16 cellular contexts compared by ENCODE assay signal in genomic region chr3:89303721-89304120, GRCh38.
"Had no signal": no experiment of that assay in that cellular context is flagged by ENCODE, and none has a peak within 500 bp of the region (broad histone marks: within the 10 kb centered on the region; RNA-seq: fewer than 3 reads in every experiment).

No MANE protein-coding gene starts in this region.

- H3K4me1 Mint-ChIP-seq: activated naive CD8-positive, alpha-beta T cell treated with anti-CD3 and anti-CD28 coated beads for 36 hours; naive B cell; stimulated activated effector memory CD8-positive, alpha-beta T cell treated with anti-CD3 and anti-CD28 coated beads, Interleukin-12 subunit alpha, Interleukin-12 subunit beta, amount 100 ng/mL, for 72 hours had no signal

- H3K4me3 ChIP-seq: smooth muscle cell, transverse colon had no signal

- H3K27me3 Mint-ChIP-seq: activated CD4-positive, alpha-beta memory T cell treated with anti-CD3 and anti-CD28 coated beads for 36 hours; activated naive CD8-positive, alpha-beta T cell treated with anti-CD3 and anti-CD28 coated beads for 36 hours; naive B cell had no signal

- H3K36me3 Mint-ChIP-seq: activated CD4-positive, alpha-beta memory T cell treated with anti-CD3 and anti-CD28 coated beads for 36 hours; activated naive CD8-positive, alpha-beta T cell treated with anti-CD3 and anti-CD28 coated beads for 36 hours; naive B cell; stimulated activated effector memory CD8-positive, alpha-beta T cell treated with anti-CD3 and anti-CD28 coated beads, Interleukin-12 subunit alpha, Interleukin-12 subunit beta, amount 100 ng/mL, for 72 hours had no signal

- H3K27ac Mint-ChIP-seq: activated CD4-positive, alpha-beta memory T cell treated with anti-CD3 and anti-CD28 coated beads for 36 hours; activated naive CD8-positive, alpha-beta T cell treated with anti-CD3 and anti-CD28 coated beads for 36 hours; activated T-cell treated with anti-CD3 and anti-CD28 coated beads, Interleukin-2, amount 50 U/mL, for 72 hours; naive B cell; stimulated activated effector memory CD8-positive, alpha-beta T cell treated with anti-CD3 and anti-CD28 coated beads, Interleukin-12 subunit alpha, Interleukin-12 subunit beta, amount 100 ng/mL, for 72 hours had no signal

- DNase-seq: activated CD4-positive, alpha-beta memory T cell treated with anti-CD3 and anti-CD28 coated beads for 36 hours; activated CD8-positive, alpha-beta memory T cell treated with anti-CD3 and anti-CD28 coated beads, Interleukin-2, amount 50 U/mL, for 4 hours; activated gamma-delta T cell treated with Interleukin-2 at 50 U/mL for 16 hours; activated naive CD8-positive, alpha-beta T cell treated with anti-CD3 and anti-CD28 coated beads for 36 hours; activated T-cell treated with anti-CD3 and anti-CD28 coated beads, Interleukin-2, amount 50 U/mL, for 72 hours; anterior cingulate cortex; caudate nucleus; cortex of kidney; effector memory CD4-positive, alpha-beta T cell; left cardiac atrium; naive B cell; posterior cingulate gyrus; substantia nigra; transverse colon had no signal

- H3K9me3 Mint-ChIP-seq: activated naive CD8-positive, alpha-beta T cell treated with anti-CD3 and anti-CD28 coated beads for 36 hours had no signal

- H3K4me3 Mint-ChIP-seq: activated CD4-positive, alpha-beta memory T cell treated with anti-CD3 and anti-CD28 coated beads for 36 hours; activated naive CD8-positive, alpha-beta T cell treated with anti-CD3 and anti-CD28 coated beads for 36 hours; activated T-cell treated with anti-CD3 and anti-CD28 coated beads, Interleukin-2, amount 50 U/mL, for 72 hours; stimulated activated effector memory CD8-positive, alpha-beta T cell treated with anti-CD3 and anti-CD28 coated beads, Interleukin-12 subunit alpha, Interleukin-12 subunit beta, amount 100 ng/mL, for 72 hours had no signal

- ATAC-seq: activated T-cell treated with anti-CD3 and anti-CD28 coated beads, Interleukin-2, amount 50 U/mL, for 72 hours; stimulated activated effector memory CD8-positive, alpha-beta T cell treated with anti-CD3 and anti-CD28 coated beads, Interleukin-12 subunit alpha, Interleukin-12 subunit beta, amount 100 ng/mL, for 72 hours had no signal
